8 cellular contexts compared by ENCODE assay signal in genomic region chr14:106843951-106844483, GRCh38.
DNase-seq lines count a peak whose midpoint lies in the region; ATAC-seq and TF ChIP-seq lines count a peak whose summit lies in the region.

No MANE protein-coding gene starts in this region.

- CTCF ChIA-PET in CD8-positive, alpha-beta T cell (lab: Charles Lee), result interaction anchor here (0.6 to 8.8 kb wide), 6 partner anchors 12 to 54 kb away, joined by 3 to 88 read pairs (median 6); no protein-coding TSS in a partner anchor
- CTCF ChIA-PET in activated CD4-positive, alpha-beta memory T cell treated with anti-CD3 and anti-CD28 coated beads for 36 hours (lab: Charles Lee), result interaction anchor here (0.8 to 6.3 kb wide), 7 partner anchors 9 to 34 kb away, joined by 3 to 106 read pairs (median 6); no protein-coding TSS in a partner anchor

- peak overlapping the region; percentile 88 for H3K27ac Mint-ChIP-seq in CD8-positive, alpha-beta T cell
- peak overlapping the region; percentile 47 for H3K27ac Mint-ChIP-seq in activated CD4-positive, alpha-beta memory T cell treated with anti-CD3 and anti-CD28 coated beads for 36 hours
- peak overlapping the region; percentile 91 for H3K27ac Mint-ChIP-seq in stimulated activated effector memory CD8-positive, alpha-beta T cell treated with anti-CD3 and anti-CD28 coated beads, Interleukin-12 subunit alpha, Interleukin-12 subunit beta, amount 100 ng/mL, for 72 hours

- no peak for TF ChIP-seq CTCF in CD8-positive, alpha-beta T cell (IDR thresholded peaks at IDR 0.05)
- no peak for TF ChIP-seq CTCF in right atrium auricular region (IDR thresholded peaks at IDR 0.05)

- H3K9me3 ChIP-seq in CD8-positive, alpha-beta T cell (ENCODE audit: low read length), result no peaks in the 10 kb centered on the region
- no peaks in the 10 kb centered on the region for H3K9me3 ChIP-seq in right atrium auricular region

- peaks cover 13% of the 10 kb centered on the region for H3K4me1 ChIP-seq in CD8-positive, alpha-beta T cell (ENCODE audit: insufficient read depth, low read length)
- peaks cover 0 to 4% of the 10 kb centered on the region in 2 donors for H3K4me1 ChIP-seq in right atrium auricular region

- ATAC-seq in CD8-positive, alpha-beta T cell, result peak; percentile 25
- peak; percentile 27 for ATAC-seq in stimulated activated effector memory CD8-positive, alpha-beta T cell treated with anti-CD3 and anti-CD28 coated beads, Interleukin-12 subunit alpha, Interleukin-12 subunit beta, amount 100 ng/mL, for 72 hours
- no peak for ATAC-seq in HG02884 (IDR thresholded peaks at IDR 0.05; ENCODE audit: unreplicated experiment)
- ATAC-seq in GM18861 (IDR thresholded peaks at IDR 0.05; ENCODE audit: unreplicated experiment), result no peak

- peaks cover 10% of the 10 kb centered on the region for H3K36me3 Mint-ChIP-seq in CD8-positive, alpha-beta T cell
- no peaks in the 10 kb centered on the region for H3K36me3 Mint-ChIP-seq in activated CD4-positive, alpha-beta memory T cell treated with anti-CD3 and anti-CD28 coated beads for 36 hours
- H3K36me3 Mint-ChIP-seq in stimulated activated effector memory CD8-positive, alpha-beta T cell treated with anti-CD3 and anti-CD28 coated beads, Interleukin-12 subunit alpha, Interleukin-12 subunit beta, amount 100 ng/mL, for 72 hours, result no peaks in the 10 kb centered on the region

- intact Hi-C loops in CD8-positive, alpha-beta T cell (cut with DNase I, micrococcal nuclease), result loop anchor here (1.0 to 2.0 kb wide), 2 partner anchors 13 to 28 kb away; no protein-coding TSS in a partner anchor
- intact Hi-C loops in activated CD4-positive, alpha-beta memory T cell treated with anti-CD3 and anti-CD28 coated beads for 36 hours (cut with micrococcal nuclease), result loop anchor here (2.0 kb wide), 1 partner anchor 29 kb away; no protein-coding TSS in a partner anchor

- DNase-seq in CD8-positive, alpha-beta T cell, result peak in 3 of 7 experiments; percentile 7 to 55 (median 42)
- DNase-seq in LoVo (ENCODE audit: low spot score) (peak; percentile 73), right atrium auricular region (ENCODE audit: low spot score) (no peak), epidermal melanocyte (ENCODE audit: insufficient read length, low spot score) (no peak)
- peak; percentile 50 for DNase-seq in activated CD4-positive, alpha-beta memory T cell treated with anti-CD3 and anti-CD28 coated beads for 36 hours
- DNase-seq in stimulated activated effector memory CD8-positive, alpha-beta T cell treated with anti-CD3 and anti-CD28 coated beads, Interleukin-12 subunit alpha, Interleukin-12 subunit beta, amount 100 ng/mL, for 72 hours (ENCODE audit: low spot score in 2 of 2), result peak in 1 of 2 donors; percentile 63

- POLR2A ChIA-PET in CD8-positive, alpha-beta T cell (lab: Charles Lee), result no interaction called here
- POLR2A ChIA-PET in activated CD4-positive, alpha-beta memory T cell treated with anti-CD3 and anti-CD28 coated beads for 36 hours (lab: Charles Lee), result no interaction called here

- H3K27me3 Mint-ChIP-seq in CD8-positive, alpha-beta T cell (ENCODE audit: low read depth), result no peaks in the 10 kb centered on the region
- H3K27me3 Mint-ChIP-seq in activated CD4-positive, alpha-beta memory T cell treated with anti-CD3 and anti-CD28 coated beads for 36 hours, result no peaks in the 10 kb centered on the region

- H3K9me3 Mint-ChIP-seq in CD8-positive, alpha-beta T cell, result no peaks in the 10 kb centered on the region
- no peaks in the 10 kb centered on the region for H3K9me3 Mint-ChIP-seq in activated CD4-positive, alpha-beta memory T cell treated with anti-CD3 and anti-CD28 coated beads for 36 hours
- no peaks in the 10 kb centered on the region for H3K9me3 Mint-ChIP-seq in stimulated activated effector memory CD8-positive, alpha-beta T cell treated with anti-CD3 and anti-CD28 coated beads, Interleukin-12 subunit alpha, Interleukin-12 subunit beta, amount 100 ng/mL, for 72 hours

- H3K27ac ChIP-seq in CD8-positive, alpha-beta T cell (ENCODE audit: low read depth, low read length), result peak overlapping the region; percentile 82
- H3K27ac ChIP-seq in right atrium auricular region, result peak overlapping the region; percentile 66 to 71

- H3K27me3 ChIP-seq in CD8-positive, alpha-beta T cell (ENCODE audit: insufficient read depth, low read length), result no peaks in the 10 kb centered on the region
- H3K27me3 ChIP-seq in right atrium auricular region, result no peaks in the 10 kb centered on the region

- H3K4me1 Mint-ChIP-seq in CD8-positive, alpha-beta T cell (ENCODE audit: low read depth), result peaks cover 45% of the 10 kb centered on the region
- H3K4me1 Mint-ChIP-seq in activated CD4-positive, alpha-beta memory T cell treated with anti-CD3 and anti-CD28 coated beads for 36 hours (ENCODE audit: low read depth), result peaks cover 29% of the 10 kb centered on the region
- H3K4me1 Mint-ChIP-seq in stimulated activated effector memory CD8-positive, alpha-beta T cell treated with anti-CD3 and anti-CD28 coated beads, Interleukin-12 subunit alpha, Interleukin-12 subunit beta, amount 100 ng/mL, for 72 hours, result peaks cover 31% of the 10 kb centered on the region

- H3K36me3 ChIP-seq in CD8-positive, alpha-beta T cell (ENCODE audit: insufficient read depth, low read length), result no peaks in the 10 kb centered on the region
- no peaks in the 10 kb centered on the region for H3K36me3 ChIP-seq in right atrium auricular region

- H3K4me3 ChIP-seq in CD8-positive, alpha-beta T cell (ENCODE audit: low read depth, low read length), result peak overlapping the region; percentile 89
- H3K4me3 ChIP-seq in right atrium auricular region, result peak overlapping the region; percentile 25 to 42

- peak overlapping the region; percentile 96 for H3K4me3 Mint-ChIP-seq in CD8-positive, alpha-beta T cell
- peak overlapping the region; percentile 87 for H3K4me3 Mint-ChIP-seq in activated CD4-positive, alpha-beta memory T cell treated with anti-CD3 and anti-CD28 coated beads for 36 hours
- H3K4me3 Mint-ChIP-seq in stimulated activated effector memory CD8-positive, alpha-beta T cell treated with anti-CD3 and anti-CD28 coated beads, Interleukin-12 subunit alpha, Interleukin-12 subunit beta, amount 100 ng/mL, for 72 hours, result peak overlapping the region; percentile 91

Comparison
In these comparisons a context has a peak if more than half of its experiments do, and no peak if none do; other contexts are left out.
1. ATAC-seq: peak in CD8-positive, alpha-beta T cell (single experiment) and stimulated activated effector memory CD8-positive, alpha-beta T cell treated with anti-CD3 and anti-CD28 coated beads, Interleukin-12 subunit alpha, Interleukin-12 subunit beta, amount 100 ng/mL, for 72 hours (single experiment); none in HG02884 (single experiment) and GM18861 (single experiment).
2. DNase-seq: peak in LoVo (single experiment) and activated CD4-positive, alpha-beta memory T cell treated with anti-CD3 and anti-CD28 coated beads for 36 hours (single experiment); none in right atrium auricular region (single experiment) and epidermal melanocyte (single experiment).
3. Peak in every context shown above with its lines, with median percentiles within 50 percentile points of each other: H3K27ac Mint-ChIP-seq and H3K4me3 Mint-ChIP-seq.